ENCODE assay signal across 5 cellular contexts in genomic region chr5:127963233-127963632, GRCh38.
"Had no signal": no experiment of that assay in that cellular context is flagged by ENCODE, and none has a peak within 500 bp of the region (broad histone marks: within the 10 kb centered on the region; RNA-seq: fewer than 3 reads in every experiment).

No MANE protein-coding gene starts in this region.

- FAIRE-seq: HepG2, HTR-8/SVneo had no signal

- DNase-seq: KBM-7, KG1 had no signal

- H3K27ac ChIP-seq: HL-60 had no signal

- ATAC-seq: HepG2 had no signal
